11 cellular contexts compared by ENCODE assay signal in genomic region chr7:84092207-84092606, GRCh38.
DNase-seq lines count a peak whose midpoint lies in the region; ATAC-seq, FAIRE-seq and TF ChIP-seq lines count a peak whose summit lies in the region.
"Had no signal": no experiment of that assay in that cellular context is flagged by ENCODE, and none has a peak within 500 bp of the region (broad histone marks: within the 10 kb centered on the region; RNA-seq: fewer than 3 reads in every experiment).

No MANE protein-coding gene starts in this region.

- H3K4me3 Mint-ChIP-seq in CD4-positive, alpha-beta T cell = peak overlapping the region; percentile 82
- peak overlapping the region; percentile 51 to 70 (median 63) for H3K4me3 Mint-ChIP-seq in T-cell

- H3K36me3 ChIP-seq in adrenal gland (replicated peaks in 1 of 2) = no peaks in the 10 kb centered on the region
- H3K36me3 ChIP-seq in spleen = no peaks in the 10 kb centered on the region
- H3K36me3 ChIP-seq: tibial nerve had no signal

- POLR2A ChIA-PET in CD4-positive, alpha-beta T cell (lab: Charles Lee) = no interaction called here
- POLR2A ChIA-PET in T-cell (lab: Charles Lee) = no interaction called here

- no peaks in the 10 kb centered on the region for H3K9me3 ChIP-seq in CD4-positive, alpha-beta T cell (ENCODE audit: control insufficient read depth, low read length)
- peaks cover 0 to 6% (median 0%) of the 10 kb centered on the region in 3 donors for H3K9me3 ChIP-seq in adrenal gland (replicated peaks in 1 of 3)
- no peaks in the 10 kb centered on the region for H3K9me3 ChIP-seq in spleen
- H3K9me3 ChIP-seq: tibial nerve had no signal

- H3K4me3 ChIP-seq in adrenal gland (no peak overlapping the region), spleen (peak overlapping the region in 1 of 8 donors; percentile 7)
- H3K4me3 ChIP-seq: tibial nerve had no signal

- peak in 2 of 10 experiments; percentile 1 to 12 for DNase-seq in CD4-positive, alpha-beta T cell
- DNase-seq in HTR-8/SVneo (ENCODE audit: insufficient read length, low spot score) = peak; percentile 1
- peak in 19 of 34 experiments; percentile 0 to 44 (median 11) for DNase-seq in T-cell
- DNase-seq in foreskin keratinocyte = peak in 1 of 2 donors; percentile 49
- no peak for DNase-seq in G401 (ENCODE audit: low spot score)
- no peak for DNase-seq in NCI-H1417 treated with DMSO at 0.1 percent for 48 hours (lab: John Stamatoyannopoulos, UW)
- no peak for DNase-seq in adrenal gland
- no peak for DNase-seq in spleen
- DNase-seq: amniotic stem cell, NCI-H187 had no signal

- no peaks in the 10 kb centered on the region for H3K27me3 ChIP-seq in CD4-positive, alpha-beta T cell (ENCODE audit: control insufficient read depth, insufficient read depth, low read length)
- no peaks in the 10 kb centered on the region for H3K27me3 ChIP-seq in foreskin keratinocyte
- H3K27me3 ChIP-seq in adrenal gland = no peaks in the 10 kb centered on the region
- no peaks in the 10 kb centered on the region for H3K27me3 ChIP-seq in spleen (replicated peaks in 1 of 7)
- H3K27me3 ChIP-seq: tibial nerve had no signal

- peak; percentile 51 for ATAC-seq in CD4-positive, alpha-beta T cell (ENCODE audit: poor library complexity)
- ATAC-seq in T-cell (replicated peaks in 1 of 4) = peak; percentile 63 to 89 (median 88)
- peak; percentile 50 for ATAC-seq in foreskin keratinocyte

- TF ChIP-seq CTCF in CD4-positive, alpha-beta T cell (IDR thresholded peaks at IDR 0.05) = no peak
- TF ChIP-seq CTCF in foreskin keratinocyte (conservative IDR thresholded peaks at IDR 0.05) = no peak
- no peak for TF ChIP-seq CTCF in adrenal gland (IDR thresholded peaks at IDR 0.05)
- no peak for TF ChIP-seq CTCF in spleen (IDR thresholded peaks at IDR 0.05 in 8 of 11, conservative IDR thresholded peaks at IDR 0.05 in 3 of 11)

- H3K9me3 Mint-ChIP-seq in CD4-positive, alpha-beta T cell = peaks cover 2% of the 10 kb centered on the region
- peaks cover 4 to 7% (median 5%) of the 10 kb centered on the region in 3 donors for H3K9me3 Mint-ChIP-seq in T-cell

- in situ Hi-C loops in G401 (cut with HindIII; ENCODE audit: low sequenced_read_pairs) = no loop called here

- no peak overlapping the region for H3K27ac ChIP-seq in CD4-positive, alpha-beta T cell (ENCODE audit: low read depth, low read length)
- peak overlapping the region; percentile 6 for H3K27ac ChIP-seq in foreskin keratinocyte
- H3K27ac ChIP-seq in adrenal gland = no peak overlapping the region
- H3K27ac ChIP-seq in spleen = peak overlapping the region in 1 of 8 donors; percentile 8
- H3K27ac ChIP-seq: tibial nerve had no signal

- H3K4me1 ChIP-seq in foreskin keratinocyte (no peaks in the 10 kb centered on the region), adrenal gland (replicated peaks in 1 of 2) (no peaks in the 10 kb centered on the region), spleen (peaks cover 0 to 9% (median 2%) of the 10 kb centered on the region in 6 donors)
- H3K4me1 ChIP-seq: tibial nerve had no signal

- FAIRE-seq in HTR-8/SVneo (lab: Jason Lieb, UNC) = no peak

- no peaks in the 10 kb centered on the region for H3K27me3 Mint-ChIP-seq in CD4-positive, alpha-beta T cell
- no peaks in the 10 kb centered on the region for H3K27me3 Mint-ChIP-seq in T-cell

- H3K36me3 Mint-ChIP-seq in CD4-positive, alpha-beta T cell (ENCODE audit: low read depth) = no peaks in the 10 kb centered on the region
- H3K36me3 Mint-ChIP-seq in T-cell = no peaks in the 10 kb centered on the region

- peak overlapping the region; percentile 92 for H3K27ac Mint-ChIP-seq in CD4-positive, alpha-beta T cell
- H3K27ac Mint-ChIP-seq in T-cell = peak overlapping the region; percentile 77 to 84

- peaks cover 68% of the 10 kb centered on the region for H3K4me1 Mint-ChIP-seq in CD4-positive, alpha-beta T cell (ENCODE audit: low read depth)
- peaks cover 51 to 58% (median 54%) of the 10 kb centered on the region in 3 donors for H3K4me1 Mint-ChIP-seq in T-cell

- CTCF ChIA-PET in CD4-positive, alpha-beta T cell (lab: Charles Lee) = no interaction called here
- CTCF ChIA-PET in T-cell (lab: Charles Lee) = interaction anchor here in 1 of 2 donors (0.5 to 0.6 kb wide), 2 partner anchors 17 to 19 kb away, joined by 6 to 7 read pairs; no protein-coding TSS in a partner anchor

- 26 to 36% (median 32%) methylated on average over 5 of the region's 5 CpGs for WGBS in adrenal gland, 4 donors
- WGBS in spleen, 5 donors = 2 to 5% (median 4%) methylated on average over 5 of the region's 5 CpGs

- TF ChIP-seq POLR2A in adrenal gland (IDR thresholded peaks at IDR 0.05) = no peak
- no peak for TF ChIP-seq POLR2A in spleen (IDR thresholded peaks at IDR 0.05)

- intact Hi-C loops in CD4-positive, alpha-beta T cell (cut with DNase I, micrococcal nuclease) = no loop called here
- intact Hi-C loops in adrenal gland (cut with DNase I) (no loop called here), spleen (cut with DNase I; ENCODE audit: low total_unique reads) (no loop called here)

Comparison
In these comparisons a context has a peak if more than half of its experiments do, and no peak if none do; other contexts are left out.
1. DNase-seq: peak in HTR-8/SVneo (single experiment) and T-cell (19 of 34); none in G401 (single experiment), NCI-H1417 treated with DMSO at 0.1 percent for 48 hours (single experiment), adrenal gland (0 of 7) and spleen (single experiment).
2. Peak in every context shown above with its lines, with median percentiles within 50 percentile points of each other: ATAC-seq.